In the genomic region with DNA sequence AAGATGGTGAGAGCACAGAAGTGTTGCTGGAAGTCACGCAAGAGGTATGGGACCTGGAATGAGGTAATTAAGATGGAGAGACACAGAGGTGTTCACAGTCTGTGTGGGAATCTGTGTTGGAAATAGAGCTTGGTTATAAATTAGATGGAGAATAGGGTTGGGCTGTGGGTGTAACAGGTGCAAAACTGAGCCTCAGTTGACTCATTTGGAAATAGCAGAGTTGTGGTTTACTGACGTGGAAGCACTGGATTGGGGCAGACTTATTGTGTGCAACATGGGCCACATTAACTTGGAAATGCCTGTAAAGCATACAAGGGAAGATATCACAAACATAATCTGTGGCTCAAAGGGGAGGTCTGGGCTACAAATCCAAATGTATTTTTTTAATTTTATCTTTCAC, we compare ENCODE assay signal across 12 cellular contexts. TPM values are rescaled to one million over a fixed set of nuclear protein-coding genes. Genes with fewer than 3 reads are reported as not detected.
A peak's percentile ranks its signal among the peaks of the same experiment; 100 is the strongest.
DNase-seq lines count a peak whose midpoint lies in the region; ATAC-seq and TF ChIP-seq lines count a peak whose summit lies in the region.
"Had no signal": no experiment of that assay in that cellular context is flagged by ENCODE, and none has a peak within 500 bp of the region (broad histone marks: within the 10 kb centered on the region; RNA-seq: fewer than 3 reads in every experiment).

No MANE protein-coding gene starts in this region.

- ATAC-seq in GM18907 (IDR thresholded peaks at IDR 0.05; ENCODE audit: unreplicated experiment) (peak; percentile 92), HG02759 (IDR thresholded peaks at IDR 0.05; ENCODE audit: unreplicated experiment) (peak; percentile 93)
- ATAC-seq: GM23338, natural killer cell had no signal

- TF ChIP-seq CTCF in GM12865 (IDR thresholded peaks at IDR 0.05; ENCODE audit: insufficient read depth, low read depth, low read length, missing control alignments) (no peak), foreskin fibroblast (IDR thresholded peaks at IDR 0.05; ENCODE audit: low read depth, low read length) (no peak)

- H3K4me3 ChIP-seq in GM12865 (ENCODE audit: low read depth, low read length) (no peak overlapping the region), foreskin fibroblast (ENCODE audit: low read depth in 1 of 2, low read length in 2 of 2) (no peak overlapping the region)
- H3K4me3 ChIP-seq: GM23338 had no signal

- DNase-seq in GM12865 (ENCODE audit: low read depth) = peak; percentile 52
- peak; percentile 23 for DNase-seq in M059J (ENCODE audit: low read depth)
- no peak for DNase-seq in SKM-1 treated with dmso at 0.1 percent for 144 hours (lab: John Stamatoyannopoulos, UW; ENCODE audit: unreplicated experiment)
- no peak for DNase-seq in foreskin fibroblast
- no peak for DNase-seq in NCI-H2081 treated with DMSO at 0.1 percent for 48 hours (lab: John Stamatoyannopoulos, UW)
- DNase-seq in DMS79 (lab: John Stamatoyannopoulos, UW) = no peak
- DNase-seq: cerebellar nuclear complex, natural killer cell, NCI-H1930 had no signal

RNA-seq across cellular contexts. Expression of a gene that starts 13.0 kb away (rescaled TPM):
- 16.1 and 24.3 TPM in 2 replicates for total RNA-seq in M059J (2014; rRNA removed; shearing (Covaris generic))

Comparison
In these comparisons a context has a peak if more than half of its experiments do, and no peak if none do; other contexts are left out.
1. DNase-seq: peak in GM12865 (single experiment) and M059J (single experiment); none in SKM-1 treated with dmso at 0.1 percent for 144 hours (single experiment), foreskin fibroblast (0 of 2), NCI-H2081 treated with DMSO at 0.1 percent for 48 hours (single experiment) and DMS79 (single experiment).